ENCODE assay signal across 10 cellular contexts in the genomic region with DNA sequence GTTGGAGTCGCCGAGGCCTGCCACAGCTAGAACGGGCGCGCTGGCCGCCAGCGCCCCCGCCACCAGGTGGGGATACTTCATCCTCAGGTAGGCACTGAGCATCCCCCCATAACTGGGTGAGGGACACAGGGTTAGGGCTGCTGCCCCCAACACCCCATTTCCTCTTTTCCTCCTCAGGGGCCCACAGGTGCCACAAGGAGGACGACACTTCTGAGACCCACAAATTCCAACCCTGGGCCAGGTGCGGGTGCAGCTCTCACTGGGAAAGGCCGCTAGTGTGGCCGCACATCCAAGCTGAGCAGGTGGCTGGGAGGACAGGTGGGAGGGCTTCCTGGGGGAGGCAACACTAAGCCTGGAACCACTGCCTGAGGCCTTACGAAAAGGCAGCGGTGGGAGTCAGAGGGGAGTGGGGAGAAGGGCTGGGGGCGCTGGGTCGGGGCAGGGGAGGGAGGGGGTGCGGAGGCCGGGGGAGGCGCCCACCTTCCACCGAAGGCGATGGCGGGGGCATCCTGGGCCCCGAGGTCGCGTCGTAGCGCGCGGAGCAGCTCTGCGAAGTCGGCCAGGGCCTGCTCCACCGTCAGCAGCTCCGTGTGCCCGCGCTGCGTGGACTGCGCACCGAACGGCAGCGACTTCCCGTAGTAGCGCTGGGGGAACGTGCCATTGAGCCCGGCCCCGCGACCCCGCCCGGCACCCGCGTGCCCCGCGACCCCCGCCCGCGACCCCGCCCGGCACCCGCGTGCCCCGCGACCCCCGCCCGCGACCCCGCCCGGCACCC. TPM values are rescaled to one million over a fixed set of nuclear protein-coding genes. Genes with fewer than 3 reads are reported as not detected.
DNase-seq lines count a peak whose midpoint lies in the region; ATAC-seq and TF ChIP-seq lines count a peak whose summit lies in the region.
"Had no signal": no experiment of that assay in that cellular context is flagged by ENCODE, and none has a peak within 500 bp of the region (broad histone marks: within the 10 kb centered on the region; RNA-seq: fewer than 3 reads in every experiment).

No MANE protein-coding gene starts in this region.

- TF ChIP-seq POLR2A in upper lobe of left lung (IDR thresholded peaks at IDR 0.05): no peak

- H3K27ac ChIP-seq in left ventricle myocardium inferior (replicated peaks): no peak overlapping the region
- H3K27ac ChIP-seq in upper lobe of left lung: no peak overlapping the region
- H3K27ac ChIP-seq: pancreas had no signal

- CTCF ChIA-PET in activated CD4-positive, alpha-beta memory T cell treated with anti-CD3 and anti-CD28 coated beads, Interleukin-2, amount 10 ng/mL, durations not matched to agents 7 days and 5 days (lab: Charles Lee): interaction anchor here (0.7 to 1.6 kb wide), 5 partner anchors 16 to 46 kb away, joined by 3 to 9 read pairs (median 3); no protein-coding TSS in a partner anchor

- no peak for ATAC-seq in Right ventricle myocardium inferior
- no peak for ATAC-seq in upper lobe of left lung (ENCODE audit: low FRiP score in 2 of 2)
- ATAC-seq in left lobe of liver: no peak

- peaks cover 40% of the 10 kb centered on the region for H3K36me3 ChIP-seq in left ventricle myocardium inferior
- peaks cover 3 to 46% (median 37%) of the 10 kb centered on the region in 4 donors for H3K36me3 ChIP-seq in upper lobe of left lung

- H3K9me3 ChIP-seq in left ventricle myocardium inferior (replicated peaks) (no peaks in the 10 kb centered on the region), upper lobe of left lung (no peaks in the 10 kb centered on the region)
- H3K9me3 ChIP-seq: pancreas had no signal

- peak overlapping the region; percentile 94 for H3K4me3 ChIP-seq in left ventricle myocardium inferior
- H3K4me3 ChIP-seq in upper lobe of left lung: peak overlapping the region; percentile 29 to 99 (median 89)

- TF ChIP-seq CTCF in left ventricle myocardium inferior (IDR thresholded peaks at IDR 0.05; ENCODE audit: borderline replicate concordance) (no peak), upper lobe of left lung (IDR thresholded peaks at IDR 0.05) (no peak)

- no peak overlapping the region for H3K27ac Mint-ChIP-seq in activated CD4-positive, alpha-beta memory T cell treated with anti-CD3 and anti-CD28 coated beads, Interleukin-2, amount 10 ng/mL, durations not matched to agents 7 days and 5 days

- H3K4me1 ChIP-seq in left ventricle myocardium inferior (peaks cover 45% of the 10 kb centered on the region), upper lobe of left lung (peaks cover 13 to 25% (median 14%) of the 10 kb centered on the region in 4 donors)

- peak overlapping the region; percentile 69 for H3K4me3 Mint-ChIP-seq in activated CD4-positive, alpha-beta memory T cell treated with anti-CD3 and anti-CD28 coated beads, Interleukin-2, amount 10 ng/mL, durations not matched to agents 7 days and 5 days

- no peak for TF ChIP-seq EP300 in upper lobe of left lung (IDR thresholded peaks at IDR 0.05)

- H3K36me3 Mint-ChIP-seq in activated CD4-positive, alpha-beta memory T cell treated with anti-CD3 and anti-CD28 coated beads, Interleukin-2, amount 10 ng/mL, durations not matched to agents 7 days and 5 days (ENCODE audit: low read depth): peaks cover 15% of the 10 kb centered on the region

- POLR2A ChIA-PET in activated CD4-positive, alpha-beta memory T cell treated with anti-CD3 and anti-CD28 coated beads, Interleukin-2, amount 10 ng/mL, durations not matched to agents 7 days and 5 days (lab: Charles Lee): interaction anchor here (0.7 to 7.0 kb wide), 9 partner anchors 15 to 212 kb away, joined by 3 to 39 read pairs (median 5); a partner anchor contains a TSS

- intact Hi-C loops in Right ventricle myocardium inferior (cut with DNase I): loop anchor here (2.0 kb wide), 1 partner anchor 75 kb away; a partner anchor contains a TSS
- intact Hi-C loops in cardiac septum (cut with DNase I): no loop called here
- intact Hi-C loops in left ventricle myocardium inferior (cut with micrococcal nuclease): no loop called here

- H3K27me3 Mint-ChIP-seq in activated CD4-positive, alpha-beta memory T cell treated with anti-CD3 and anti-CD28 coated beads, Interleukin-2, amount 10 ng/mL, durations not matched to agents 7 days and 5 days: no peaks in the 10 kb centered on the region

- 57 to 76% methylated on average over 18 to 23 of the region's 66 CpGs for WGBS in upper lobe of left lung, 2 donors

- H3K27me3 ChIP-seq in left ventricle myocardium inferior (ENCODE audit: low read depth) (no peaks in the 10 kb centered on the region), upper lobe of left lung (no peaks in the 10 kb centered on the region)
- H3K27me3 ChIP-seq: pancreas had no signal

- DNase-seq in Right ventricle myocardium inferior (ENCODE audit: missing footprints): peak; percentile 69
- no peak for DNase-seq in cardiac septum (ENCODE audit: low spot score)
- peak; percentile 45 for DNase-seq in activated CD4-positive, alpha-beta memory T cell treated with anti-CD3 and anti-CD28 coated beads, Interleukin-2, amount 10 ng/mL, durations not matched to agents 7 days and 5 days
- no peak for DNase-seq in left ventricle myocardium inferior
- peak in 1 of 2 donors; percentile 88 for DNase-seq in upper lobe of left lung
- DNase-seq in inferior parietal cortex (ENCODE audit: extremely low spot score): no peak
- DNase-seq in left lobe of liver (ENCODE audit: low spot score): no peak
- DNase-seq in LoVo (ENCODE audit: low spot score): no peak
- DNase-seq: amniotic stem cell had no signal

- H3K4me1 Mint-ChIP-seq in activated CD4-positive, alpha-beta memory T cell treated with anti-CD3 and anti-CD28 coated beads, Interleukin-2, amount 10 ng/mL, durations not matched to agents 7 days and 5 days: peaks cover 3% of the 10 kb centered on the region

- no peaks in the 10 kb centered on the region for H3K9me3 Mint-ChIP-seq in activated CD4-positive, alpha-beta memory T cell treated with anti-CD3 and anti-CD28 coated beads, Interleukin-2, amount 10 ng/mL, durations not matched to agents 7 days and 5 days

RNA-seq across cellular contexts. Expression of a gene that starts 1.0 kb away (rescaled TPM):
- 143 TPM for total RNA-seq in Right ventricle myocardium inferior
- 150 TPM for total RNA-seq in cardiac septum
- 100 to 1,000 TPM; 253 to 257 TPM for total RNA-seq in activated CD4-positive, alpha-beta memory T cell treated with anti-CD3 and anti-CD28 coated beads, Interleukin-2, amount 10 ng/mL, durations not matched to agents 7 days and 5 days
- 130 TPM for total RNA-seq in left ventricle myocardium inferior
- 100 to 1,000 TPM; 108 to 394 (median 229) TPM for total RNA-seq in upper lobe of left lung
- total RNA-seq in left lobe of liver: 87.0 TPM

RNA-seq across cellular contexts. Expression of a gene that starts 25.4 kb away (rescaled TPM):
- total RNA-seq in Right ventricle myocardium inferior (not detected), cardiac septum (not detected), left ventricle myocardium inferior (not detected), upper lobe of left lung (1 to 10 TPM in 1 of 6 donors, under 1 TPM in 2, not detected in 3; 0.17 to 2.1 (median 0.49) TPM), left lobe of liver (not detected)
- under 1 TPM; 0.40 to 0.43 TPM for total RNA-seq in activated CD4-positive, alpha-beta memory T cell treated with anti-CD3 and anti-CD28 coated beads, Interleukin-2, amount 10 ng/mL, durations not matched to agents 7 days and 5 days

RNA-seq across cellular contexts. Expression of a gene that starts 26.8 kb away (rescaled TPM):
- 20.4 TPM for total RNA-seq in Right ventricle myocardium inferior
- total RNA-seq in cardiac septum: 27.2 TPM
- total RNA-seq in activated CD4-positive, alpha-beta memory T cell treated with anti-CD3 and anti-CD28 coated beads, Interleukin-2, amount 10 ng/mL, durations not matched to agents 7 days and 5 days: 10 to 100 TPM; 51.4 to 51.9 TPM
- 20.6 TPM for total RNA-seq in left ventricle myocardium inferior
- total RNA-seq in upper lobe of left lung: 10 to 100 TPM; 38.0 to 97.4 (median 54.1) TPM
- total RNA-seq in left lobe of liver: 27.4 TPM

RNA-seq across cellular contexts. Expression of a gene that starts 36.3 kb away (rescaled TPM):
- 13.6 TPM for total RNA-seq in Right ventricle myocardium inferior
- 6.5 TPM for total RNA-seq in cardiac septum
- total RNA-seq in activated CD4-positive, alpha-beta memory T cell treated with anti-CD3 and anti-CD28 coated beads, Interleukin-2, amount 10 ng/mL, durations not matched to agents 7 days and 5 days: 10 to 100 TPM; 20.2 to 21.9 TPM
- total RNA-seq in left ventricle myocardium inferior: 11.5 TPM
- total RNA-seq in upper lobe of left lung: 10 to 100 TPM; 10.5 to 69.1 (median 34.0) TPM
- total RNA-seq in left lobe of liver: 1.8 TPM

RNA-seq across cellular contexts. Expression of a gene that starts 43.2 kb away (rescaled TPM):
- total RNA-seq in Right ventricle myocardium inferior (0.22 TPM), cardiac septum (0.11 TPM), left ventricle myocardium inferior (0.25 TPM), upper lobe of left lung (1 to 10 TPM in 4 of 6 donors, under 1 TPM in 2; 0.69 to 6.8 (median 1.4) TPM), left lobe of liver (0.15 TPM)
- total RNA-seq in activated CD4-positive, alpha-beta memory T cell treated with anti-CD3 and anti-CD28 coated beads, Interleukin-2, amount 10 ng/mL, durations not matched to agents 7 days and 5 days: 10 to 100 TPM; 26.8 to 27.0 TPM

Comparison
In these comparisons a context has a peak if more than half of its experiments do, and no peak if none do; other contexts are left out.
1. DNase-seq: peak in Right ventricle myocardium inferior (single experiment) and activated CD4-positive, alpha-beta memory T cell treated with anti-CD3 and anti-CD28 coated beads, Interleukin-2, amount 10 ng/mL, durations not matched to agents 7 days and 5 days (single experiment); none in cardiac septum (single experiment), left ventricle myocardium inferior (single experiment), inferior parietal cortex (single experiment), left lobe of liver (single experiment) and LoVo (single experiment).